Comparison of ENCODE assay signal across 1 cellular context in genomic region chr6:26124550-26125014, GRCh38.
TF ChIP-seq lines count a peak whose summit lies in the region.

No MANE protein-coding gene starts in this region.

TF ChIP-seq in IMR-90, 13 proteins besides CTCF, POLR2A, EP300 and RAD21:
- TF ChIP-seq FOS (IDR thresholded peaks at IDR 0.05; ENCODE audit: low read depth, low read length), result no peak
- TF ChIP-seq CHD1 (IDR thresholded peaks at IDR 0.05; ENCODE audit: low read depth, low read length), result 0 out of 2 replicates have a peak, but pooled peaks have one; percentile 32
- no peak for TF ChIP-seq MAFK (IDR thresholded peaks at IDR 0.05; ENCODE audit: low read depth, low read length)
- no peak for TF ChIP-seq MAZ (IDR thresholded peaks at IDR 0.05; ENCODE audit: borderline replicate concordance, low read depth, low read length)
- TF ChIP-seq MXI1 (IDR thresholded peaks at IDR 0.05; ENCODE audit: borderline replicate concordance, low read depth, low read length), result no peak
- TF ChIP-seq BHLHE40 (IDR thresholded peaks at IDR 0.05; ENCODE audit: low read depth, low read length), result no peak
- TF ChIP-seq ELK1 (IDR thresholded peaks at IDR 0.05; ENCODE audit: borderline replicate concordance, low read depth, low read length), result no peak
